Comparison of ENCODE assay signal across 18 cellular contexts in the genomic region with DNA sequence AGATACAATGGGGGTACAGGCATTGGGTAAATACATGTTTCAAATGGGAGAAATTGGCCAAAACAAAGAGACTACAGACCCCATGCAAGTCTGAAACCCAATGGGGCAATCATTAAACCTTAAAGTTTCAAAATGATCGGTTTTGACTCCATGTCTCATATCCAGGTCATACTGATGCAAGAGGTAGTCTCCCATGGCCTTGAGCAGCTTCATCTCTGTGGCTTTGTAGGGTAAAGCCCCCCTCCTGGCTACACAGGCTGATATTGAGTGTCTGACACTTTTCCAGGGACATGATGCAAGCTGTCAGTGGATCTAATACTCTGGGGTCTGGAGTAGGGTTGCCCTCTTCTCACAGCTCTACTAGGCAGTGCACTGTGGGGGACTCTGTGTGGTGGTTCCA.
DNase-seq lines count a peak whose midpoint lies in the region; ATAC-seq lines count a peak whose summit lies in the region.
"Had no signal": no experiment of that assay in that cellular context is flagged by ENCODE, and none has a peak within 500 bp of the region (broad histone marks: within the 10 kb centered on the region; RNA-seq: fewer than 3 reads in every experiment).

No MANE protein-coding gene starts in this region.

- H3K36me3 Mint-ChIP-seq in activated CD8-positive, alpha-beta memory T cell treated with anti-CD3 and anti-CD28 coated beads, Interleukin-2, amount 10 ng/mL, durations not matched to agents 7 days and 5 days = no peaks in the 10 kb centered on the region
- H3K36me3 Mint-ChIP-seq: CD4-positive, alpha-beta memory T cell had no signal

- CTCF ChIA-PET in activated CD8-positive, alpha-beta memory T cell treated with anti-CD3 and anti-CD28 coated beads, Interleukin-2, amount 10 ng/mL, durations not matched to agents 7 days and 5 days (lab: Charles Lee) = no interaction called here

- peak; percentile 51 for ATAC-seq in GM18511 (IDR thresholded peaks at IDR 0.05; ENCODE audit: unreplicated experiment)
- ATAC-seq in GM19463 (IDR thresholded peaks at IDR 0.05; ENCODE audit: unreplicated experiment) = peak; percentile 41
- ATAC-seq in HG02938 (IDR thresholded peaks at IDR 0.05; ENCODE audit: unreplicated experiment) = peak; percentile 51
- peak; percentile 42 for ATAC-seq in HG03354 (IDR thresholded peaks at IDR 0.05; ENCODE audit: poor library complexity, severe bottlenecking, unreplicated experiment)
- ATAC-seq in GM21515 (IDR thresholded peaks at IDR 0.05; ENCODE audit: unreplicated experiment) = no peak
- no peak for ATAC-seq in activated CD8-positive, alpha-beta memory T cell treated with anti-CD3 and anti-CD28 coated beads, Interleukin-2, amount 10 ng/mL, durations not matched to agents 7 days and 5 days
- ATAC-seq in GM19035 (IDR thresholded peaks at IDR 0.05; ENCODE audit: unreplicated experiment) = no peak
- ATAC-seq: GM12878 had no signal

- H3K27ac Mint-ChIP-seq in activated CD8-positive, alpha-beta memory T cell treated with anti-CD3 and anti-CD28 coated beads, Interleukin-2, amount 10 ng/mL, durations not matched to agents 7 days and 5 days = no peak overlapping the region
- H3K27ac Mint-ChIP-seq: CD4-positive, alpha-beta memory T cell had no signal

- H3K27me3 Mint-ChIP-seq in activated CD8-positive, alpha-beta memory T cell treated with anti-CD3 and anti-CD28 coated beads, Interleukin-2, amount 10 ng/mL, durations not matched to agents 7 days and 5 days = no peaks in the 10 kb centered on the region
- H3K27me3 Mint-ChIP-seq: CD4-positive, alpha-beta memory T cell had no signal

- no peak for DNase-seq in activated CD8-positive, alpha-beta memory T cell treated with anti-CD3 and anti-CD28 coated beads, Interleukin-2, amount 10 ng/mL, durations not matched to agents 7 days and 5 days
- no peak for DNase-seq in T1000 (lab: John Stamatoyannopoulos, UW)
- DNase-seq: C1 segment of cervical spinal cord; CD4-positive, alpha-beta memory T cell; COR-L47; DMS153; EL; GDM1; GOT3; H7; HCEC 1CT had no signal

- H3K4me3 Mint-ChIP-seq in activated CD8-positive, alpha-beta memory T cell treated with anti-CD3 and anti-CD28 coated beads, Interleukin-2, amount 10 ng/mL, durations not matched to agents 7 days and 5 days = no peak overlapping the region
- H3K4me3 Mint-ChIP-seq: CD4-positive, alpha-beta memory T cell had no signal

- H3K4me1 Mint-ChIP-seq in activated CD8-positive, alpha-beta memory T cell treated with anti-CD3 and anti-CD28 coated beads, Interleukin-2, amount 10 ng/mL, durations not matched to agents 7 days and 5 days = no peaks in the 10 kb centered on the region
- H3K4me1 Mint-ChIP-seq: CD4-positive, alpha-beta memory T cell had no signal

- H3K9me3 Mint-ChIP-seq in activated CD8-positive, alpha-beta memory T cell treated with anti-CD3 and anti-CD28 coated beads, Interleukin-2, amount 10 ng/mL, durations not matched to agents 7 days and 5 days (ENCODE audit: low read depth) = peaks cover 5% of the 10 kb centered on the region

Comparison
In these comparisons a context has a peak if more than half of its experiments do, and no peak if none do; other contexts are left out.
1. ATAC-seq: peak in GM18511 (single experiment), GM19463 (single experiment), HG02938 (single experiment) and HG03354 (single experiment); none in GM21515 (single experiment), activated CD8-positive, alpha-beta memory T cell treated with anti-CD3 and anti-CD28 coated beads, Interleukin-2, amount 10 ng/mL, durations not matched to agents 7 days and 5 days (single experiment) and GM19035 (single experiment).